Comparison of ENCODE assay signal across 19 cellular contexts in the genomic region with DNA sequence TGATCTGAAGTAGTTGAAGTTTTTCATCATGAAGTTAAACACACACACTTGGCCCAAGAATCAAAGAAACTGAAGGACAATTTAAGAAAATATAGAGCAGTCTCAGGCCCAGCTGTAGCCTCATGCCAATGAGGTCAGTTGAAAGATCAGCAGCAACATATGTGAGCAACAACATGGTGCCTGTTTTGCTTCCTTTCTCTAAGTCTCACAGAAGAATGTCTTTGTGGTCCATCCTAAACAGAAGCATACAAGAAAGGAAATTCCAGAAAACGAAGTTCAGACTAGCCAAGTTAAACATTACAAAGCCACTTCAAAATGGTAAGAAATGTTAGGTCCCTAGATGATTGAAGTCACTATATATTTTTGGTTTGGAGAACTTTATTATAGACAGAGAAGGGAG.
DNase-seq lines count a peak whose midpoint lies in the region; ATAC-seq, FAIRE-seq and TF ChIP-seq lines count a peak whose summit lies in the region.
"Had no signal": no experiment of that assay in that cellular context is flagged by ENCODE, and none has a peak within 500 bp of the region (broad histone marks: within the 10 kb centered on the region; RNA-seq: fewer than 3 reads in every experiment).

No MANE protein-coding gene starts in this region.

- no peak for FAIRE-seq in pancreas (lab: Jason Lieb, UNC)
- FAIRE-seq: G401.6, GM12892, H54 had no signal

- H3K36me3 Mint-ChIP-seq in neural progenitor cell (no peaks in the 10 kb centered on the region), endodermal cell (ENCODE audit: low read depth) (no peaks in the 10 kb centered on the region)
- H3K36me3 Mint-ChIP-seq: CD4-positive, alpha-beta memory T cell had no signal

- no peaks in the 10 kb centered on the region for H3K9me3 ChIP-seq in neural progenitor cell (ENCODE audit: low read depth)
- H3K9me3 ChIP-seq in MG63 = no peaks in the 10 kb centered on the region
- no peaks in the 10 kb centered on the region for H3K9me3 ChIP-seq in pancreas
- H3K9me3 ChIP-seq in endodermal cell (ENCODE audit: control insufficient read depth, low read length) = no peaks in the 10 kb centered on the region
- H3K9me3 ChIP-seq: HAP-1 had no signal

- H3K9me3 Mint-ChIP-seq in neural progenitor cell (no peaks in the 10 kb centered on the region), endodermal cell (no peaks in the 10 kb centered on the region)

- H3K27me3 Mint-ChIP-seq in neural progenitor cell (ENCODE audit: insufficient read depth, low read depth) (peaks cover 2% of the 10 kb centered on the region), endodermal cell (ENCODE audit: insufficient read depth) (no peaks in the 10 kb centered on the region)
- H3K27me3 Mint-ChIP-seq: CD4-positive, alpha-beta memory T cell had no signal

- peak overlapping the region; percentile 49 for H2AFZ ChIP-seq in neural progenitor cell (replicated peaks)

- H3K4me3 ChIP-seq in neural progenitor cell = no peak overlapping the region
- no peak overlapping the region for H3K4me3 ChIP-seq in MG63
- H3K4me3 ChIP-seq in pancreas = no peak overlapping the region
- H3K4me3 ChIP-seq in endodermal cell (ENCODE audit: low read length) = no peak overlapping the region
- H3K4me3 ChIP-seq: HAP-1 had no signal

- H3K27ac Mint-ChIP-seq in neural progenitor cell (no peak overlapping the region), endodermal cell (no peak overlapping the region)
- H3K27ac Mint-ChIP-seq: CD4-positive, alpha-beta memory T cell; HFFc6 had no signal

- intact Hi-C loops in pancreas (cut with DNase I) = no loop called here

- H3K4me3 Mint-ChIP-seq in neural progenitor cell (no peak overlapping the region), endodermal cell (no peak overlapping the region)
- H3K4me3 Mint-ChIP-seq: CD4-positive, alpha-beta memory T cell; HFFc6 had no signal

- 39 to 47% methylated on average over 1 of the region's 1 CpG for WGBS in pancreas, 2 donors
- WGBS in endodermal cell (ENCODE audit: insufficient coverage in 1 of 2, insufficient read length in 1 of 2), 2 experiments = 100% methylated on average over 1 of the region's 1 CpG; no CpG with 5 or more reads in 1 of the 2 experiments

- H3K27me3 ChIP-seq in neural progenitor cell (no peaks in the 10 kb centered on the region), MG63 (no peaks in the 10 kb centered on the region), pancreas (no peaks in the 10 kb centered on the region), endodermal cell (ENCODE audit: control insufficient read depth, insufficient read depth, low read length, poor library complexity, severe bottlenecking) (no peaks in the 10 kb centered on the region)

- H3K4me1 ChIP-seq in neural progenitor cell = no peaks in the 10 kb centered on the region
- no peaks in the 10 kb centered on the region for H3K4me1 ChIP-seq in pancreas
- H3K4me1 ChIP-seq in endodermal cell (ENCODE audit: control insufficient read depth, insufficient read depth, low read length) = no peaks in the 10 kb centered on the region
- H3K4me1 ChIP-seq: HAP-1 had no signal

- H3K36me3 ChIP-seq in neural progenitor cell (no peaks in the 10 kb centered on the region), MG63 (no peaks in the 10 kb centered on the region), pancreas (no peaks in the 10 kb centered on the region), endodermal cell (ENCODE audit: control insufficient read depth, insufficient read depth, low read length) (no peaks in the 10 kb centered on the region)
- H3K36me3 ChIP-seq: HAP-1 had no signal

- TF ChIP-seq CTCF in neural progenitor cell (IDR thresholded peaks at IDR 0.05) (no peak), pancreas (IDR thresholded peaks at IDR 0.05) (no peak), endodermal cell (conservative IDR thresholded peaks at IDR 0.05) (no peak)

- H3K79me2 ChIP-seq in neural progenitor cell (ENCODE audit: low read depth) = no peaks in the 10 kb centered on the region

- no peak overlapping the region for H3K4me2 ChIP-seq in neural progenitor cell

- no peak for ATAC-seq in pancreas

- H3K9ac ChIP-seq in neural progenitor cell (no peak overlapping the region), endodermal cell (ENCODE audit: extremely low read depth, low read length, poor library complexity, severe bottlenecking) (no peak overlapping the region)

- H3K27ac ChIP-seq in neural progenitor cell (no peak overlapping the region), pancreas (no peak overlapping the region), endodermal cell (ENCODE audit: low read depth, low read length) (no peak overlapping the region)

- H3K4me1 Mint-ChIP-seq in neural progenitor cell = peaks cover 2% of the 10 kb centered on the region
- no peaks in the 10 kb centered on the region for H3K4me1 Mint-ChIP-seq in endodermal cell
- H3K4me1 Mint-ChIP-seq: CD4-positive, alpha-beta memory T cell had no signal

- H3F3A ChIP-seq in neural progenitor cell (ENCODE audit: low read depth) = no peaks in the 10 kb centered on the region

- no peaks in the 10 kb centered on the region for H4K20me1 ChIP-seq in neural progenitor cell (ENCODE audit: low read depth)

- DNase-seq in astrocyte of the hippocampus (ENCODE audit: low read depth, low spot score) (peak; percentile 70), fibroblast of peridontal ligament (ENCODE audit: extremely low read depth) (peak; percentile 52), kidney tubule cell (ENCODE audit: low spot score) (peak; percentile 3), neural progenitor cell (ENCODE audit: low spot score) (no peak), NCI-H2227 (lab: John Stamatoyannopoulos, UW; ENCODE audit: unreplicated experiment) (no peak), MG63 (no peak), pancreas (no peak), endodermal cell (no peak)
- DNase-seq: C1 segment of cervical spinal cord; CD4-positive, alpha-beta memory T cell; COR-L47; DMS153; DND-41; GOT3; HFFc6 had no signal

Comparison
In these comparisons a context has a peak if more than half of its experiments do, and no peak if none do; other contexts are left out.
1. DNase-seq: peak in astrocyte of the hippocampus (single experiment), fibroblast of peridontal ligament (single experiment) and kidney tubule cell (single experiment); none in neural progenitor cell (single experiment), NCI-H2227 (single experiment), MG63 (single experiment), pancreas (0 of 6) and endodermal cell (single experiment).